8 cellular contexts compared by ENCODE assay signal in genomic region chrX:52261463-52262194, GRCh38.
A peak's percentile ranks its signal among the peaks of the same experiment; 100 is the strongest.
DNase-seq lines count a peak whose midpoint lies in the region; ATAC-seq and TF ChIP-seq lines count a peak whose summit lies in the region.

No MANE protein-coding gene starts in this region.

- H3K27ac ChIP-seq in caudate nucleus (ENCODE audit: low read depth, low read length) (peak overlapping the region; percentile 100), spleen (peak overlapping the region; percentile 75 to 95 (median 88))

- peak overlapping the region; percentile 89 for H3K4me3 Mint-ChIP-seq in WTC11

- H3K27me3 ChIP-seq in spleen (replicated peaks in 1 of 7): peaks cover 0 to 15% (median 0%) of the 10 kb centered on the region in 7 donors

- no peaks in the 10 kb centered on the region for H3K9me3 Mint-ChIP-seq in WTC11

- peak overlapping the region; percentile 28 to 80 (median 51) for H3K4me3 ChIP-seq in spleen

- no peaks in the 10 kb centered on the region for H3K36me3 Mint-ChIP-seq in WTC11

- peaks cover 2% of the 10 kb centered on the region; the same call in 1 of the 2 replicates for H3K27me3 Mint-ChIP-seq in WTC11 (ENCODE audit: low read depth)

- no peaks in the 10 kb centered on the region for H3K9me3 ChIP-seq in spleen

- CTCF ChIA-PET in WTC11 (lab: Charles Lee): interaction anchor here (0.6 to 1.4 kb wide), 10 partner anchors 10 to 1113 kb away, joined by 3 to 7 read pairs (median 3); no protein-coding TSS in a partner anchor

- 0 to 1% (median 1%) methylated on average over 5 to 41 of the region's 41 CpGs for WGBS in spleen, 5 donors

- H3K36me3 ChIP-seq in spleen: no peaks in the 10 kb centered on the region

- TF ChIP-seq POLR2A in spleen (IDR thresholded peaks at IDR 0.05): peak in 1 of 3 donors; percentile 20

- DNase-seq in AG09319 (ENCODE audit: extremely low read depth, low read depth) (peak; percentile 73), NCI-H2196 treated with DMSO at 0.1 percent for 48 hours (lab: John Stamatoyannopoulos, UW; ENCODE audit: unreplicated experiment) (peak; percentile 51), WTC11 (ENCODE audit: low spot score) (peak; percentile 81), caudate nucleus (lab: John Stamatoyannopoulos, UW) (peak; percentile 12 to 98 (median 87)), inferior parietal cortex (ENCODE audit: extremely low spot score) (peak; percentile 84), spleen (peak; percentile 97)

- peak; percentile 85 for TF ChIP-seq CTCF in AG09319 (IDR thresholded peaks at IDR 0.05; ENCODE audit: low read depth, low read length)
- peak; percentile 76 for TF ChIP-seq CTCF in WTC11 (IDR thresholded peaks at IDR 0.05)
- TF ChIP-seq CTCF in spleen (IDR thresholded peaks at IDR 0.05 in 8 of 11, conservative IDR thresholded peaks at IDR 0.05 in 3 of 11): peak; percentile 84 to 100 (median 96)

- peaks cover 4 to 14% (median 7%) of the 10 kb centered on the region in 6 donors for H3K4me1 ChIP-seq in spleen

- H3K27ac Mint-ChIP-seq in WTC11: peak overlapping the region; percentile 98

- H3K4me1 Mint-ChIP-seq in WTC11: peaks cover 17% of the 10 kb centered on the region

- intact Hi-C loops in spleen (cut with DNase I; ENCODE audit: low total_unique reads): no loop called here

- peak; percentile 99 for ATAC-seq in GM18909 (IDR thresholded peaks at IDR 0.05; ENCODE audit: poor library complexity, unreplicated experiment)
- ATAC-seq in HG03159 (IDR thresholded peaks at IDR 0.05; ENCODE audit: unreplicated experiment): peak; percentile 98
- peak; percentile 97 for ATAC-seq in WTC11

- POLR2A ChIA-PET in WTC11 (lab: Charles Lee): no interaction called here

TF ChIP-seq in WTC11, 78 proteins besides CTCF, POLR2A, EP300 and RAD21:
- TF ChIP-seq, protein P1, sequence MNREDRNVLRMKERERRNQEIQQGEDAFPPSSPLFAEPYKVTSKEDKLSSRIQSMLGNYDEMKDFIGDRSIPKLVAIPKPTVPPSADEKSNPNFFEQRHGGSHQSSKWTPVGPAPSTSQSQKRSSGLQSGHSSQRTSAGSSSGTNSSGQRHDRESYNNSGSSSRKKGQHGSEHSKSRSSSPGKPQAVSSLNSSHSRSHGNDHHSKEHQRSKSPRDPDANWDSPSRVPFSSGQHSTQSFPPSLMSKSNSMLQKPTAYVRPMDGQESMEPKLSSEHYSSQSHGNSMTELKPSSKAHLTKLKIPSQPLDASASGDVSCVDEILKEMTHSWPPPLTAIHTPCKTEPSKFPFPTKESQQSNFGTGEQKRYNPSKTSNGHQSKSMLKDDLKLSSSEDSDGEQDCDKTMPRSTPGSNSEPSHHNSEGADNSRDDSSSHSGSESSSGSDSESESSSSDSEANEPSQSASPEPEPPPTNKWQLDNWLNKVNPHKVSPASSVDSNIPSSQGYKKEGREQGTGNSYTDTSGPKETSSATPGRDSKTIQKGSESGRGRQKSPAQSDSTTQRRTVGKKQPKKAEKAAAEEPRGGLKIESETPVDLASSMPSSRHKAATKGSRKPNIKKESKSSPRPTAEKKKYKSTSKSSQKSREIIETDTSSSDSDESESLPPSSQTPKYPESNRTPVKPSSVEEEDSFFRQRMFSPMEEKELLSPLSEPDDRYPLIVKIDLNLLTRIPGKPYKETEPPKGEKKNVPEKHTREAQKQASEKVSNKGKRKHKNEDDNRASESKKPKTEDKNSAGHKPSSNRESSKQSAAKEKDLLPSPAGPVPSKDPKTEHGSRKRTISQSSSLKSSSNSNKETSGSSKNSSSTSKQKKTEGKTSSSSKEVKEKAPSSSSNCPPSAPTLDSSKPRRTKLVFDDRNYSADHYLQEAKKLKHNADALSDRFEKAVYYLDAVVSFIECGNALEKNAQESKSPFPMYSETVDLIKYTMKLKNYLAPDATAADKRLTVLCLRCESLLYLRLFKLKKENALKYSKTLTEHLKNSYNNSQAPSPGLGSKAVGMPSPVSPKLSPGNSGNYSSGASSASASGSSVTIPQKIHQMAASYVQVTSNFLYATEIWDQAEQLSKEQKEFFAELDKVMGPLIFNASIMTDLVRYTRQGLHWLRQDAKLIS (CRISPR knock-in tag; IDR thresholded peaks at IDR 0.05; ENCODE audit: borderline replicate concordance): no peak
- no peak for TF ChIP-seq CREM (CRISPR knock-in tag; IDR thresholded peaks at IDR 0.05)
- TF ChIP-seq, protein P2, sequence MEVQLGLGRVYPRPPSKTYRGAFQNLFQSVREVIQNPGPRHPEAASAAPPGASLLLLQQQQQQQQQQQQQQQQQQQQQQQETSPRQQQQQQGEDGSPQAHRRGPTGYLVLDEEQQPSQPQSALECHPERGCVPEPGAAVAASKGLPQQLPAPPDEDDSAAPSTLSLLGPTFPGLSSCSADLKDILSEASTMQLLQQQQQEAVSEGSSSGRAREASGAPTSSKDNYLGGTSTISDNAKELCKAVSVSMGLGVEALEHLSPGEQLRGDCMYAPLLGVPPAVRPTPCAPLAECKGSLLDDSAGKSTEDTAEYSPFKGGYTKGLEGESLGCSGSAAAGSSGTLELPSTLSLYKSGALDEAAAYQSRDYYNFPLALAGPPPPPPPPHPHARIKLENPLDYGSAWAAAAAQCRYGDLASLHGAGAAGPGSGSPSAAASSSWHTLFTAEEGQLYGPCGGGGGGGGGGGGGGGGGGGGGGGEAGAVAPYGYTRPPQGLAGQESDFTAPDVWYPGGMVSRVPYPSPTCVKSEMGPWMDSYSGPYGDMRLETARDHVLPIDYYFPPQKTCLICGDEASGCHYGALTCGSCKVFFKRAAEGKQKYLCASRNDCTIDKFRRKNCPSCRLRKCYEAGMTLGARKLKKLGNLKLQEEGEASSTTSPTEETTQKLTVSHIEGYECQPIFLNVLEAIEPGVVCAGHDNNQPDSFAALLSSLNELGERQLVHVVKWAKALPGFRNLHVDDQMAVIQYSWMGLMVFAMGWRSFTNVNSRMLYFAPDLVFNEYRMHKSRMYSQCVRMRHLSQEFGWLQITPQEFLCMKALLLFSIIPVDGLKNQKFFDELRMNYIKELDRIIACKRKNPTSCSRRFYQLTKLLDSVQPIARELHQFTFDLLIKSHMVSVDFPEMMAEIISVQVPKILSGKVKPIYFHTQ (CRISPR knock-in tag; IDR thresholded peaks at IDR 0.05): no peak
- no peak for TF ChIP-seq JAZF1 (CRISPR knock-in tag; IDR thresholded peaks at IDR 0.05)

Comparison
In these comparisons a context has a peak if more than half of its experiments do, and no peak if none do; other contexts are left out.
1. Peak in every context shown above with its lines: DNase-seq, ATAC-seq, H3K4me3 ChIP-seq and H3K27ac ChIP-seq.